In genomic region chr10:10498781-10499180, GRCh38 we compare ENCODE assay signal across 20 cellular contexts.
DNase-seq lines count a peak whose midpoint lies in the region; ATAC-seq and TF ChIP-seq lines count a peak whose summit lies in the region.
"Had no signal": no experiment of that assay in that cellular context is flagged by ENCODE, and none has a peak within 500 bp of the region (broad histone marks: within the 10 kb centered on the region; RNA-seq: fewer than 3 reads in every experiment).

No MANE protein-coding gene starts in this region.

- H2BK5ac ChIP-seq in IMR-90 (ENCODE audit: low read depth, low read length, poor library complexity, severe bottlenecking): peak overlapping the region; percentile 90

- POLR2A ChIA-PET in IMR-90 (lab: Charles Lee; ENCODE audit: unreplicated experiment): no interaction called here

- BruUV-seq in IMR-90 (replicated peaks; lab: Mats Ljungman, UMichigan): no TSS peak

- H3K18ac ChIP-seq in IMR-90 (ENCODE audit: low read depth, low read length): peak overlapping the region; percentile 98; the same call in 1 of the 2 replicates

- CTCF ChIA-PET in IMR-90 (lab: Yijun Ruan, JAX): no interaction called here

- DNase-seq in EH (ENCODE audit: low read depth) (peak; percentile 5), IMR-90 (peak; percentile 62), fibroblast of gingiva (ENCODE audit: low read depth) (peak; percentile 8), iris pigment epithelial cell (ENCODE audit: low read depth) (peak; percentile 31), GDM1 (lab: John Stamatoyannopoulos, UW) (no peak)
- no peak for DNase-seq in natural killer cell treated with Interleukin-12 subunit alpha and Interleukin-12 subunit beta and Interleukin-15 and Interleukin-18, amount 100 ng/mL, for 72 hours (ENCODE audit: low spot score)
- DNase-seq: ACHN, DMS 273 treated with DMSO at 0.1 percent for 48 hours, DND-41, GOT3, KBM-7, NCI-H1417 treated with DMSO at 0.1 percent for 48 hours, NCI-H187 treated with DMSO at 0.1 percent for 48 hours, NCI-H226, NCI-H524, NCI-H82, SIG-M5 had no signal

- H3K27me3 Mint-ChIP-seq in natural killer cell treated with Interleukin-12 subunit alpha and Interleukin-12 subunit beta and Interleukin-15 and Interleukin-18, amount 100 ng/mL, for 72 hours: peaks cover 22 to 24% of the 10 kb centered on the region in 2 donors
- H3K27me3 Mint-ChIP-seq: B cell had no signal

- H3K36me3 Mint-ChIP-seq in natural killer cell treated with Interleukin-12 subunit alpha and Interleukin-12 subunit beta and Interleukin-15 and Interleukin-18, amount 100 ng/mL, for 72 hours: no peaks in the 10 kb centered on the region

- H3K4ac ChIP-seq in IMR-90 (ENCODE audit: low read depth, low read length): peak overlapping the region; percentile 96; the same call in 1 of the 2 replicates

- H3K9ac ChIP-seq in IMR-90 (ENCODE audit: low read depth, low read length): no peak overlapping the region

- no peak for TF ChIP-seq RAD21 in IMR-90 (IDR thresholded peaks at IDR 0.05; ENCODE audit: low read length)

- WGBS in IMR-90 (ENCODE audit: extremely low coverage in 2 of 2, insufficient read length in 1 of 2), 2 experiments: 90% methylated on average over 2 of the region's 3 CpGs; no CpG with 5 or more reads in 1 of the 2 experiments

- peak overlapping the region; percentile 67; the same call in 1 of the 2 replicates for H4K5ac ChIP-seq in IMR-90 (ENCODE audit: low read depth, low read length)

- no peaks in the 10 kb centered on the region for H3K4me1 Mint-ChIP-seq in natural killer cell treated with Interleukin-12 subunit alpha and Interleukin-12 subunit beta and Interleukin-15 and Interleukin-18, amount 100 ng/mL, for 72 hours (ENCODE audit: low read depth in 2 of 2)
- H3K4me1 Mint-ChIP-seq: B cell had no signal

- H2BK20ac ChIP-seq in IMR-90 (ENCODE audit: low read depth, low read length): peak overlapping the region; percentile 80

- H3K4me1 ChIP-seq in IMR-90 (ENCODE audit: control insufficient read depth, insufficient read depth, low read length): peaks cover 10% of the 10 kb centered on the region

- H3K14ac ChIP-seq in IMR-90 (replicated peaks; ENCODE audit: low read depth, low read length): 0 out of 2 replicates have a peak overlapping the region, but pooled peaks have one; percentile 30

- H2AFZ ChIP-seq in IMR-90 (replicated peaks; ENCODE audit: low read length, poor library complexity): no peak overlapping the region

- H3K56ac ChIP-seq in IMR-90 (ENCODE audit: extremely low read depth, insufficient read depth, low read length): no peak overlapping the region

- no peak overlapping the region for H2AK5ac ChIP-seq in IMR-90 (ENCODE audit: low read depth, low read length)

- peak overlapping the region; percentile 92 for H2BK15ac ChIP-seq in IMR-90 (ENCODE audit: low read depth, low read length)

- no peaks in the 10 kb centered on the region for H3K27me3 ChIP-seq in IMR-90 (ENCODE audit: control insufficient read depth, insufficient read depth, low read length)

- TF ChIP-seq CTCF in IMR-90 (conservative IDR thresholded peaks at IDR 0.05; ENCODE audit: low read depth, low read length): no peak

- peaks cover 5% of the 10 kb centered on the region for H3K9me3 ChIP-seq in IMR-90 (ENCODE audit: control insufficient read depth, insufficient read depth, low read length)

- no peaks in the 10 kb centered on the region for H4K20me1 ChIP-seq in IMR-90 (ENCODE audit: insufficient read depth, low read length)

- no peak overlapping the region for H3K4me2 ChIP-seq in IMR-90 (ENCODE audit: low read depth, low read length)

- no peak overlapping the region for H4K91ac ChIP-seq in IMR-90 (ENCODE audit: insufficient read depth, low read depth, low read length)

- peak overlapping the region; percentile 70; the same call in 1 of the 2 replicates for H3K27ac ChIP-seq in IMR-90 (ENCODE audit: insufficient read depth, low read length)

- H3K9me3 Mint-ChIP-seq in natural killer cell treated with Interleukin-12 subunit alpha and Interleukin-12 subunit beta and Interleukin-15 and Interleukin-18, amount 100 ng/mL, for 72 hours: peaks cover 8% of the 10 kb centered on the region

- H3K36me3 ChIP-seq in IMR-90 (ENCODE audit: control insufficient read depth, insufficient read depth, low read length): no peaks in the 10 kb centered on the region

- no peak overlapping the region for H3K23ac ChIP-seq in IMR-90 (ENCODE audit: low read depth, low read length)

- H2AK9ac ChIP-seq in IMR-90 (replicated peaks; ENCODE audit: low read depth, low read length, poor library complexity): no peak overlapping the region

- peak overlapping the region; percentile 99 for H2BK120ac ChIP-seq in IMR-90 (ENCODE audit: low read depth, low read length)

- no peak overlapping the region for H3K4me3 ChIP-seq in IMR-90 (ENCODE audit: insufficient read depth, low read depth, low read length)

- no peaks in the 10 kb centered on the region; the same call in 1 of the 2 replicates for H3K9me1 ChIP-seq in IMR-90 (ENCODE audit: insufficient read depth, low read length)

- dilution Hi-C loops in IMR-90 (cut with HindIII; ENCODE audit: low sequenced_read_pairs, unreplicated experiment): no loop called here

- H3K27ac Mint-ChIP-seq in natural killer cell treated with Interleukin-12 subunit alpha and Interleukin-12 subunit beta and Interleukin-15 and Interleukin-18, amount 100 ng/mL, for 72 hours: no peak overlapping the region
- H3K27ac Mint-ChIP-seq: B cell had no signal

- in situ Hi-C loops in IMR-90 (cut with MboI; ENCODE audit: low sequenced_read_pairs): no loop called here

- no peak for ATAC-seq in IMR-90 (ENCODE audit: low read depth)
- no peak for ATAC-seq in esophagus mucosa
- ATAC-seq in natural killer cell treated with Interleukin-12 subunit alpha and Interleukin-12 subunit beta and Interleukin-15 and Interleukin-18, amount 100 ng/mL, for 72 hours: no peak
- ATAC-seq: SK-N-SH treated with all-trans-retinoic acid at 6 μM for 48 hours had no signal

- intact Hi-C loops in IMR-90 (cut with micrococcal nuclease): no loop called here

- no peak for TF ChIP-seq POLR2A in IMR-90 (IDR thresholded peaks at IDR 0.05; ENCODE audit: low read depth, low read length)

- H3K79me1 ChIP-seq in IMR-90 (ENCODE audit: low read depth in 1 of 2, low read length in 2 of 2): no peaks in the 10 kb centered on the region

- H4K8ac ChIP-seq in IMR-90 (ENCODE audit: low read depth in 2 of 2, low read length in 2 of 2): peak overlapping the region; percentile 18 to 25; a peak in 1 of 4 replicates

- no peak overlapping the region for H3K4me3 Mint-ChIP-seq in natural killer cell treated with Interleukin-12 subunit alpha and Interleukin-12 subunit beta and Interleukin-15 and Interleukin-18, amount 100 ng/mL, for 72 hours
- H3K4me3 Mint-ChIP-seq: B cell had no signal

TF ChIP-seq in IMR-90, 13 proteins besides CTCF, POLR2A, EP300 and RAD21:
- TF ChIP-seq NFE2L2 (IDR thresholded peaks at IDR 0.05; ENCODE audit: low read depth, low read length) (no peak), FOS (IDR thresholded peaks at IDR 0.05; ENCODE audit: low read depth, low read length) (no peak), RCOR1 (IDR thresholded peaks at IDR 0.05; ENCODE audit: insufficient replicate concordance, low read length) (no peak), MXI1 (IDR thresholded peaks at IDR 0.05; ENCODE audit: borderline replicate concordance, low read depth, low read length) (no peak), USF2 (IDR thresholded peaks at IDR 0.05; ENCODE audit: low read depth, low read length) (no peak), ELK1 (IDR thresholded peaks at IDR 0.05; ENCODE audit: borderline replicate concordance, low read depth, low read length) (no peak), MAZ (IDR thresholded peaks at IDR 0.05; ENCODE audit: borderline replicate concordance, low read depth, low read length) (no peak), CEBPB (IDR thresholded peaks at IDR 0.05; ENCODE audit: low read depth, low read length) (no peak), RFX5 (IDR thresholded peaks at IDR 0.05; ENCODE audit: low read depth, low read length) (no peak), MAFK (IDR thresholded peaks at IDR 0.05; ENCODE audit: low read depth, low read length) (no peak), SMC3 (IDR thresholded peaks at IDR 0.05; ENCODE audit: low read depth, low read length) (no peak), BHLHE40 (IDR thresholded peaks at IDR 0.05; ENCODE audit: low read depth, low read length) (no peak), CHD1 (IDR thresholded peaks at IDR 0.05; ENCODE audit: low read depth, low read length) (no peak)

Comparison
In these comparisons a context has a peak if more than half of its experiments do, and no peak if none do; other contexts are left out.
1. DNase-seq: peak in EH (single experiment), IMR-90 (single experiment), fibroblast of gingiva (single experiment) and iris pigment epithelial cell (single experiment); none in natural killer cell treated with Interleukin-12 subunit alpha and Interleukin-12 subunit beta and Interleukin-15 and Interleukin-18, amount 100 ng/mL, for 72 hours (single experiment) and GDM1 (single experiment).